8 cellular contexts compared by ENCODE assay signal in genomic region chr17:17812211-17813054, GRCh38. TPM values are rescaled to one million over a fixed set of nuclear protein-coding genes. Genes with fewer than 3 reads are reported as not detected.
A peak's percentile ranks its signal among the peaks of the same experiment; 100 is the strongest.
DNase-seq lines count a peak whose midpoint lies in the region; ATAC-seq and TF ChIP-seq lines count a peak whose summit lies in the region.

No MANE protein-coding gene starts in this region.

- H3K4me3 ChIP-seq in mammary epithelial cell (replicated peaks in 1 of 3; ENCODE audit: insufficient read depth in 1 of 3, low read depth in 2 of 3, low read length in 3 of 3) (no peak overlapping the region), kidney epithelial cell (ENCODE audit: low read depth, low read length) (no peak overlapping the region)

- dilution Hi-C loops in mammary epithelial cell (cut with HindIII; ENCODE audit: low sequenced_read_pairs): loop anchor here (5.0 kb wide), 4 partner anchors 40 to 225 kb away; partner anchors contain the start of genes ATPAF2 and GID4

- peak; percentile 49 for ATAC-seq in HG03439 (IDR thresholded peaks at IDR 0.05; ENCODE audit: unreplicated experiment)
- ATAC-seq in WTC11: peak; percentile 29
- ATAC-seq in GM18870 (IDR thresholded peaks at IDR 0.05; ENCODE audit: unreplicated experiment): no peak
- ATAC-seq in GM21717 (IDR thresholded peaks at IDR 0.05; ENCODE audit: unreplicated experiment): no peak

- intact Hi-C loops in Calu3 (cut with micrococcal nuclease; ENCODE audit: unreplicated experiment) (loop anchor here (10.0 kb wide), 1 partner anchor 52 kb away; no protein-coding TSS in a partner anchor), mammary epithelial cell (cut with micrococcal nuclease) (loop anchor here (1.0 to 2.0 kb wide), 3 partner anchors 48 to 220 kb away; no protein-coding TSS in a partner anchor)

- CTCF ChIA-PET in Calu3 (lab: Charles Lee): interaction anchor here (0.5 kb wide), 1 partner anchor 14 kb away, joined by 3 read pairs; no protein-coding TSS in a partner anchor
- CTCF ChIA-PET in WTC11 (lab: Charles Lee): interaction anchor here (0.5 to 4.7 kb wide), 53 partner anchors 8 to 208 kb away, joined by 3 to 60 read pairs (median 5); partner anchors contain the start of genes DRC3, SREBF1 and TOM1L2
- CTCF ChIA-PET in mammary epithelial cell (lab: Charles Lee; ENCODE audit: low non-redundant PET): interaction anchor here (1.4 kb wide), 1 partner anchor 107 kb away, joined by 5 read pairs; no protein-coding TSS in a partner anchor

- H3K36me3 ChIP-seq in mammary epithelial cell (ENCODE audit: insufficient read depth, low read length) (peaks cover 14% of the 10 kb centered on the region), kidney epithelial cell (ENCODE audit: control insufficient read depth, insufficient read depth, low read length) (peaks cover 6% of the 10 kb centered on the region)

- peaks cover 17% of the 10 kb centered on the region for H4K20me1 ChIP-seq in mammary epithelial cell (ENCODE audit: insufficient read depth, low read length)

- H3K27ac Mint-ChIP-seq in Calu3 (ENCODE audit: unreplicated experiment) (no peak overlapping the region), WTC11 (peak overlapping the region; percentile 94; the same call in 1 of the 2 replicates)

- H3K79me2 ChIP-seq in mammary epithelial cell (ENCODE audit: insufficient read depth, low read length): peaks cover 14% of the 10 kb centered on the region

- H3K9me3 ChIP-seq in mammary epithelial cell (replicated peaks; ENCODE audit: insufficient read depth, low read length): no peaks in the 10 kb centered on the region

- WGBS in mammary epithelial cell (ENCODE audit: low coverage, missing lambda C conversion rate): 17% methylated on average over 22 of the region's 59 CpGs

- peak overlapping the region; percentile 5 for H3K9ac ChIP-seq in mammary epithelial cell (ENCODE audit: insufficient read depth, low read length)

- H3K27me3 Mint-ChIP-seq in Calu3 (ENCODE audit: unreplicated experiment) (no peaks in the 10 kb centered on the region), WTC11 (ENCODE audit: low read depth) (peaks cover 16% of the 10 kb centered on the region)

- no peak overlapping the region for H3K27ac ChIP-seq in mammary epithelial cell (ENCODE audit: insufficient read depth, low read depth, low read length)

- H3K4me3 Mint-ChIP-seq in Calu3 (ENCODE audit: low read depth, unreplicated experiment) (no peak overlapping the region), WTC11 (peak overlapping the region; percentile 33)

- peak; percentile 62 for DNase-seq in Calu3
- peak; percentile 93 for DNase-seq in WTC11 (ENCODE audit: low spot score)
- peak; percentile 59 for DNase-seq in mammary epithelial cell
- no peak for DNase-seq in kidney epithelial cell (ENCODE audit: low read depth)
- DNase-seq in stimulated activated CD4-positive, alpha-beta T cell treated with anti-CD3 and anti-CD28 coated beads, Interleukin-2, amount 100 ng/mL, for 4 hours (ENCODE audit: low read depth): peak; percentile 47

- TF ChIP-seq CTCF in Calu3 (IDR thresholded peaks at IDR 0.05; ENCODE audit: unreplicated experiment) (peak; percentile 96), WTC11 (IDR thresholded peaks at IDR 0.05) (peak; percentile 100), mammary epithelial cell (conservative IDR thresholded peaks at IDR 0.05 in 1 of 2, IDR thresholded peaks at IDR 0.05 in 1 of 2; ENCODE audit: extremely low read depth in 1 of 2, insufficient read depth in 1 of 2, low read depth in 1 of 2, low read length in 2 of 2) (peak; percentile 81 to 89), kidney epithelial cell (IDR thresholded peaks at IDR 0.05; ENCODE audit: insufficient read depth, low read length, poor library complexity, severe bottlenecking) (peak; percentile 97)

- TSS peak; percentile 21 for BruUV-seq in Calu3 (replicated peaks; lab: Mats Ljungman, UMichigan)
- BruUV-seq in mammary epithelial cell (replicated peaks; lab: Mats Ljungman, UMichigan): TSS peak; percentile 63

- H3K4me1 Mint-ChIP-seq in Calu3 (ENCODE audit: low read depth, unreplicated experiment) (no peaks in the 10 kb centered on the region), WTC11 (peaks cover 22% of the 10 kb centered on the region)

- in situ Hi-C loops in mammary epithelial cell (cut with MboI; ENCODE audit: low sequenced_read_pairs in 2 of 2): loop anchor here in 1 of 2 donors (5.0 to 25.0 kb wide), 2 partner anchors 50 to 125 kb away; partner anchors contain the start of gene RAI1

- no peaks in the 10 kb centered on the region for H3K27me3 ChIP-seq in mammary epithelial cell (ENCODE audit: insufficient read depth, low read length)
- H3K27me3 ChIP-seq in kidney epithelial cell (ENCODE audit: control insufficient read depth, insufficient read depth, low read length): no peaks in the 10 kb centered on the region

- H3K36me3 Mint-ChIP-seq in Calu3 (ENCODE audit: insufficient read depth, unreplicated experiment) (peaks cover 73% of the 10 kb centered on the region), WTC11 (peaks cover 20% of the 10 kb centered on the region)

- POLR2A ChIA-PET in WTC11 (lab: Charles Lee): interaction anchor here (0.7 to 3.6 kb wide), 8 partner anchors 12 to 824 kb away, joined by 3 to 34 read pairs (median 5); partner anchors contain the start of gene SREBF1

- H3K4me2 ChIP-seq in mammary epithelial cell (ENCODE audit: insufficient read depth, low read depth, low read length): peak overlapping the region; percentile 29

- H3K9me3 Mint-ChIP-seq in Calu3 (ENCODE audit: low read depth, unreplicated experiment) (no peaks in the 10 kb centered on the region), WTC11 (no peaks in the 10 kb centered on the region)

- H3K4me1 ChIP-seq in mammary epithelial cell (ENCODE audit: insufficient read depth, low read length): peaks cover 14% of the 10 kb centered on the region

- no peak overlapping the region for H2AFZ ChIP-seq in mammary epithelial cell (ENCODE audit: low read depth, low read length)

TF ChIP-seq in WTC11, 78 proteins besides CTCF, POLR2A, EP300 and RAD21 (continues in another document):
- TF ChIP-seq ATF1 (CRISPR knock-in tag; IDR thresholded peaks at IDR 0.05): no peak
- no peak for TF ChIP-seq USF2 (CRISPR knock-in tag; IDR thresholded peaks at IDR 0.05)
- peak; percentile 72; the same call in 1 of the 2 replicates for TF ChIP-seq ZNF121 (CRISPR knock-in tag; IDR thresholded peaks at IDR 0.05)
- TF ChIP-seq CREM (CRISPR knock-in tag; IDR thresholded peaks at IDR 0.05): no peak
- no peak for TF ChIP-seq ZNF232 (CRISPR knock-in tag; IDR thresholded peaks at IDR 0.05)
- no peak for TF ChIP-seq PRRX2 (CRISPR knock-in tag; IDR thresholded peaks at IDR 0.05)
- TF ChIP-seq MAX (CRISPR knock-in tag; IDR thresholded peaks at IDR 0.05): peak; percentile 74; the same call in 1 of the 2 replicates
- TF ChIP-seq ZNF396 (CRISPR knock-in tag; IDR thresholded peaks at IDR 0.05; ENCODE audit: borderline replicate concordance): no peak
- TF ChIP-seq IRF1 (CRISPR knock-in tag; IDR thresholded peaks at IDR 0.05): no peak
- TF ChIP-seq ZSCAN18 (CRISPR knock-in tag; IDR thresholded peaks at IDR 0.05): no peak
- no peak for TF ChIP-seq NR3C1 (CRISPR knock-in tag; conservative IDR thresholded peaks at IDR 0.05; ENCODE audit: low read depth)
- TF ChIP-seq ETV6 (CRISPR knock-in tag; IDR thresholded peaks at IDR 0.05): 0 out of 2 replicates have a peak, but pooled peaks have one; percentile 37

RNA-seq across cellular contexts. Expression of gene SREBF1, which starts 24.4 kb away (rescaled TPM):
- 104 and 110 TPM in 2 replicates for total RNA-seq in Calu3 (2022)
- total RNA-seq in WTC11 (2021): 72.3 to 93.7 TPM (median 76.7 TPM) in 3 replicates
- 100 to 1,000 TPM; 109 to 173 TPM for total RNA-seq in mammary epithelial cell
- 71.5 TPM for polyA plus RNA-seq in mammary epithelial cell
- 152 TPM for polyA minus RNA-seq in mammary epithelial cell
- 83.0 and 88.2 TPM in 2 replicates for total RNA-seq in kidney epithelial cell

Comparison
In these comparisons a context has a peak if more than half of its experiments do, and no peak if none do; other contexts are left out.
1. ATAC-seq: peak in HG03439 (single experiment) and WTC11 (single experiment); none in GM18870 (single experiment) and GM21717 (single experiment).
2. Peak in every context shown above with its lines, with median percentiles within 50 percentile points of each other: CTCF ChIP-seq.